16 cellular contexts compared by ENCODE assay signal in the genomic region with DNA sequence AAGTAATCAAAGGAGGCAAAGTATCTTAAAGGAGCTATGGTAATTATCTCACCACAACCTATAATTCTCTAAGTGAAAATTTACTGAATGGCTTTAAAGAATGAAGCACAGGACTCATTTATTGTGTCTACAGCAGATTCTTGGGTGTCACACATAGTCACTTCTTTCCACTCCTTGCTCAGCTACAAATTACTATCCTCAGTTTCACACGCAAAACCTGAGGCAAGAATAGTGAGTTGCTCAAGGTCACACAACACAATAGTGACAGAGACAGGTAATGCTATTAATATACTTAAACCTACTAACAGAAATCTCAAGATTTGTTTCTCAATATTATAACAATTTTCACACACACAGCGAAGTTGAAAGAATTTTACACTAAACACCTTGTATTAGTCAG.
A peak's percentile ranks its signal among the peaks of the same experiment; 100 is the strongest.
DNase-seq lines count a peak whose midpoint lies in the region; ATAC-seq lines count a peak whose summit lies in the region.
"Had no signal": no experiment of that assay in that cellular context is flagged by ENCODE, and none has a peak within 500 bp of the region (broad histone marks: within the 10 kb centered on the region; RNA-seq: fewer than 3 reads in every experiment).

No MANE protein-coding gene starts in this region.

- ATAC-seq in GM18502 (IDR thresholded peaks at IDR 0.05; ENCODE audit: poor library complexity, unreplicated experiment) (peak; percentile 72), GM21786 (IDR thresholded peaks at IDR 0.05; ENCODE audit: unreplicated experiment) (peak; percentile 53), GM18520 (IDR thresholded peaks at IDR 0.05; ENCODE audit: unreplicated experiment) (no peak)
- ATAC-seq: CD8-positive, alpha-beta T cell; GM12878 had no signal

- DNase-seq in NCI-H2227 (lab: John Stamatoyannopoulos, UW; ENCODE audit: unreplicated experiment) (peak; percentile 6), NOMO-1 treated with DMSO at 0.1 percent for 48 hours (lab: John Stamatoyannopoulos, UW; ENCODE audit: unreplicated experiment) (no peak), DMS79 treated with DMSO at 0.1 percent for 48 hours (lab: John Stamatoyannopoulos, UW) (no peak)
- DNase-seq: Caco-2; CD4-positive, CD25-positive, alpha-beta regulatory T cell; CD8-positive, alpha-beta T cell; DMS153; EL; GDM1; GM23248; H7; HCEC 1CT had no signal
